10 cellular contexts compared by ENCODE assay signal in the genomic region with DNA sequence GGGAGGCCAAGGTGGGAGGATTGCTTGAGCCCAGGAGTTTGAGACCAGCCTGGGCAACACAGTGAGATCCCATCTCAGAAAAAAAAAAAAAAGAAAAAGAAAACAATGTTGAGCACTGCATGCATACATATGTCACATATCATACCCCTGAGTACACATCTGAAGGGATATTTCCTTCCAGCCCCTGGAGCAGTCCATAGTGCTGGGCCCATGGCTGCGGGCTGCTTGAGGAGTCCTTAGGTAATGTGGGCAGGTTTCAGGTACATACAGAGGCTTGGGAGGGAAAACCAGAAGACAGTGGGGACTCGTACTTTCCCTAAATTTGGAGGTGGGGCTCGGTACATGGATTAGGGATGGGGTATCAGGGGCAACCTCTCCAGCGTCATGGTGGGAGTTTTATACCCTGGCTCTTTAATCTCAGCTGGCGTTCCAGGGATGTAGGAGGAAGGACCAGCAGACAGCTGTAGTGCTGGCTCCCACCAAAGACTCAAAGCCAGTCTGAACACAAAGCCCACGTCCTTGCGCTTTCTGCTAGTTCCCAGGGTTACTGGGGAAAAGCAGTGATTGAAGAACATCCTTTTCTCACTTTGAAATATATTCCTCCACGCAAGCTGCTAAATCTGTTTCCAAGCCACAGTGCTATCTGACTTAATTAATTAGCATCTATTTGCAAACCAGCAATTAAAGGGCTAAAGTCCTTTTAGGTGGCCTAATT. TPM values are rescaled to one million over a fixed set of nuclear protein-coding genes. Genes with fewer than 3 reads are reported as not detected.
"Had no signal": no experiment of that assay in that cellular context is flagged by ENCODE, and none has a peak within 500 bp of the region (broad histone marks: within the 10 kb centered on the region; RNA-seq: fewer than 3 reads in every experiment).

No MANE protein-coding gene starts in this region.

- H3K4me2 ChIP-seq: GM23338 had no signal

- DNase-seq: H9, HCEC 1CT, IMR-90, KG1 had no signal

- ATAC-seq: GM23338, K562 had no signal

- H3K4me3 ChIP-seq: GM23338, K562 had no signal

- FAIRE-seq: H1, H54, K562 had no signal

- H2AFZ ChIP-seq: GM23338 had no signal

- H3K27ac ChIP-seq: HL-60 had no signal

- H3K4me3 Mint-ChIP-seq: GM23338, H9 had no signal

RNA-seq across cellular contexts. Expression of a gene that starts 34.2 kb away (rescaled TPM):
- total RNA-seq: GM23338, H1, H9, HT1080, IMR-90, K562 had no signal
- polyA plus RNA-seq: GM23338, H1, IMR-90, K562 had no signal

RNA-seq across cellular contexts. Expression of a gene that starts 54.9 kb away (rescaled TPM):
- total RNA-seq: HT1080, K562 had no signal
- polyA plus RNA-seq: K562 had no signal
